In the genomic region with DNA sequence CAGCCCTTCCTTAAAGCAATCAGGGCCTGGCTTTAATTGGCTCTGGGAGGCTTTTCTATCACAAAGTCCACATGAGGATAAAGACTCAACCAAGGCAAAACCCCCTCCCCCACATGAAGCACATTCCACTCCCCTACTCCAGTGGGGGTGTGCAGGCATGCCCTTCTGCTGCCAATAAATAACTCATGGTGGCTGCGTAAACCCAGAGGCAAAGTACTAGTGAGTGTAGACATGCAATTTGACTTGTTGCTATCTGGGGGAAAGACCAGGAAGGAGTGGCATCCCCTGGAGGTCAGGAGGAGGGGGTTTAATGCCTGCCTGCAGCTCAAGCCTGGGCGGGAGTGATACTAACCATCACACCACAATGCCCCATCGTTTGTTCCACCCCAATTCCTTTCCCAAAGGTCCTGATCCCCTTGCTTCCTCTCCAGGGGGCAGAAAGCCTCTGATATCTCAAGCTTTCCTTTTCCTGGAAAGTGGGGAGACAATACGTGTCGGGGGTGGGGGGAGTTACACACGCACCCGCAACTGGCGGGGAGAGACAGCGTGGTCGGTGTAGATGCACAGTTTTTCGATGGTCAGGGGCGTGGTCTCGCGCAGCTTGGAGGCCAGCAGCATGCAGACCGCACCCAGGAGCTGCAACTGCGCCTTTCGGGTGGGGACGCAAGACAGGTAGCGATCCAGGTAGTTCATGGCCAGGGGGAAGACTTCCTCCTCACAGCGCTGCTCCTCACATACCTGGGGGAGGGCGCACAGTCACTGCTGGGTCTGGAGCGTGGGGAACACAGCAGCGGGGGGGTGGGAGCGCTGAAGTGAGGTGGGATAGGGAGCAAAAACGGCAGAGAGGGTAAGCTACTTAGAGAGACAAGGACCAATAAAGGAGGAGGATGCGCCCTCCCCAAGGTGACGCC, we compare ENCODE assay signal across 8 cellular contexts. TPM values are rescaled to one million over a fixed set of nuclear protein-coding genes. Genes with fewer than 3 reads are reported as not detected.
DNase-seq lines count a peak whose midpoint lies in the region; FAIRE-seq and TF ChIP-seq lines count a peak whose summit lies in the region.

No MANE protein-coding gene starts in this region.

- H4K20me1 ChIP-seq in DOHH2 (ENCODE audit: control insufficient read depth, insufficient read depth, low read depth, low read length) = peaks cover 3% of the 10 kb centered on the region; the same call in 1 of the 2 replicates

- peak overlapping the region; percentile 95 for H3K4me3 ChIP-seq in DOHH2 (ENCODE audit: low read length)
- H3K4me3 ChIP-seq in iPS-20b (ENCODE audit: low read length) = peak overlapping the region; percentile 85
- H3K4me3 ChIP-seq in small intestine (ENCODE audit: low read depth in 1 of 2, low read length in 2 of 2) = peak overlapping the region; percentile 66 to 76

- peaks cover 60% of the 10 kb centered on the region for H3K4me1 Mint-ChIP-seq in activated naive CD8-positive, alpha-beta T cell treated with anti-CD3 and anti-CD28 coated beads for 36 hours

- no peak for TF ChIP-seq CTCF in DOHH2 (IDR thresholded peaks at IDR 0.05; ENCODE audit: low read depth, low read length, poor library complexity, severe bottlenecking)

- FAIRE-seq in small intestine (lab: Jason Lieb, UNC) = no peak
- FAIRE-seq in GM19239 (lab: Jason Lieb, UNC) = no peak

- H3K9me3 ChIP-seq in DOHH2 (ENCODE audit: control insufficient read depth, insufficient read depth, low read length) (no peaks in the 10 kb centered on the region), iPS-20b (ENCODE audit: insufficient read depth, low read depth, low read length) (no peaks in the 10 kb centered on the region), small intestine (ENCODE audit: control insufficient read depth, low read depth) (no peaks in the 10 kb centered on the region)

- H3K27me3 ChIP-seq in DOHH2 (ENCODE audit: control insufficient read depth, low read length) = no peaks in the 10 kb centered on the region
- peaks cover 13% of the 10 kb centered on the region; the same call in 1 of the 2 replicates for H3K27me3 ChIP-seq in iPS-20b (ENCODE audit: insufficient read depth, low read length)
- H3K27me3 ChIP-seq in small intestine (ENCODE audit: control insufficient read depth in 2 of 2, insufficient read depth in 2 of 2, low read length in 2 of 2) = no peaks in the 10 kb centered on the region

- peak; percentile 37 for DNase-seq in NCI-H748 treated with DMSO at 0.1 percent for 48 hours (lab: John Stamatoyannopoulos, UW)
- DNase-seq in activated naive CD8-positive, alpha-beta T cell treated with anti-CD3 and anti-CD28 coated beads for 36 hours = peak; percentile 72
- DNase-seq in small intestine = peak; percentile 86
- no peak for DNase-seq in superior temporal gyrus (ENCODE audit: extremely low spot score)
- DNase-seq in GM19239 (ENCODE audit: insufficient read length, low spot score) = no peak
- no peak for DNase-seq in medulla oblongata (ENCODE audit: extremely low spot score)

- H3K9me3 Mint-ChIP-seq in activated naive CD8-positive, alpha-beta T cell treated with anti-CD3 and anti-CD28 coated beads for 36 hours = no peaks in the 10 kb centered on the region

- peaks cover 71% of the 10 kb centered on the region for H3K79me2 ChIP-seq in DOHH2 (ENCODE audit: control insufficient read depth, low read length)

- H3F3A ChIP-seq in DOHH2 (ENCODE audit: control insufficient read depth, insufficient read depth) = peaks cover 20% of the 10 kb centered on the region

- peak overlapping the region; percentile 86 for H3K27ac ChIP-seq in DOHH2 (ENCODE audit: low read depth, low read length)
- H3K27ac ChIP-seq in iPS-20b (ENCODE audit: low read length) = no peak overlapping the region
- peak overlapping the region; percentile 81 to 90 for H3K27ac ChIP-seq in small intestine (ENCODE audit: low read depth in 1 of 2, low read length in 1 of 2)

- H3K36me3 ChIP-seq in DOHH2 (ENCODE audit: control insufficient read depth, low read length) (peaks cover 64% of the 10 kb centered on the region), iPS-20b (ENCODE audit: insufficient read depth, low read depth, low read length) (peaks cover 16% of the 10 kb centered on the region), small intestine (ENCODE audit: control insufficient read depth in 2 of 2, insufficient read depth in 2 of 2, low read length in 2 of 2) (peaks cover 2 to 4% of the 10 kb centered on the region in 2 donors)

- H3K9me2 ChIP-seq in DOHH2 (replicated peaks; ENCODE audit: control insufficient read depth, low read length) = no peaks in the 10 kb centered on the region

- H3K4me2 ChIP-seq in DOHH2 (ENCODE audit: low read length) = peak overlapping the region; percentile 76

- peaks cover 51% of the 10 kb centered on the region for H3K36me3 Mint-ChIP-seq in activated naive CD8-positive, alpha-beta T cell treated with anti-CD3 and anti-CD28 coated beads for 36 hours

- H3K27ac Mint-ChIP-seq in activated naive CD8-positive, alpha-beta T cell treated with anti-CD3 and anti-CD28 coated beads for 36 hours = peak overlapping the region; percentile 92

- no peaks in the 10 kb centered on the region for H3K27me3 Mint-ChIP-seq in activated naive CD8-positive, alpha-beta T cell treated with anti-CD3 and anti-CD28 coated beads for 36 hours

- H3K9ac ChIP-seq in iPS-20b (ENCODE audit: low read depth, low read length) = peak overlapping the region; percentile 73; the same call in 1 of the 2 replicates

- H3K4me3 Mint-ChIP-seq in activated naive CD8-positive, alpha-beta T cell treated with anti-CD3 and anti-CD28 coated beads for 36 hours = peak overlapping the region; percentile 100

- 3 to 6% (median 6%) methylated on average over 27 of the region's 27 CpGs for WGBS in small intestine, 3 donors

- H3K4me1 ChIP-seq in DOHH2 (ENCODE audit: control insufficient read depth, low read length) (peaks cover 62% of the 10 kb centered on the region), iPS-20b (ENCODE audit: insufficient read depth, low read length) (peaks cover 23% of the 10 kb centered on the region), small intestine (ENCODE audit: control insufficient read depth in 2 of 2, insufficient read depth in 1 of 2, low read depth in 1 of 2, low read length in 1 of 2) (peaks cover 7 to 27% of the 10 kb centered on the region in 2 donors)

RNA-seq across cellular contexts. Expression of a gene that starts 1.5 kb away (rescaled TPM):
- 100 to 1,000 TPM; 396 to 403 TPM for total RNA-seq in activated naive CD8-positive, alpha-beta T cell treated with anti-CD3 and anti-CD28 coated beads for 36 hours
- 10 to 100 TPM; 34.0 to 83.0 (median 60.3) TPM for polyA plus RNA-seq in small intestine

RNA-seq across cellular contexts. Expression of a gene that starts 18.8 kb away (rescaled TPM):
- total RNA-seq in activated naive CD8-positive, alpha-beta T cell treated with anti-CD3 and anti-CD28 coated beads for 36 hours = 10 to 100 TPM; 75.7 to 79.1 TPM
- 10 to 100 TPM in 1 of 3 donors, 1 to 10 TPM in 2; 3.8 to 14.6 (median 4.3) TPM for polyA plus RNA-seq in small intestine

RNA-seq across cellular contexts. Expression of a gene that starts 19.2 kb away (rescaled TPM):
- 10 to 100 TPM; 19.8 to 22.3 TPM for total RNA-seq in activated naive CD8-positive, alpha-beta T cell treated with anti-CD3 and anti-CD28 coated beads for 36 hours
- 1 to 10 TPM; 8.1 to 9.2 (median 8.5) TPM for polyA plus RNA-seq in small intestine

RNA-seq across cellular contexts. Expression of a gene that starts 44.9 kb away (rescaled TPM):
- total RNA-seq in activated naive CD8-positive, alpha-beta T cell treated with anti-CD3 and anti-CD28 coated beads for 36 hours = 1 to 10 TPM; 4.4 to 4.5 TPM
- 1 to 10 TPM in 1 of 3 donors, under 1 TPM in 2; 0.27 to 1.1 (median 0.45) TPM for polyA plus RNA-seq in small intestine

Comparison
In these comparisons a context has a peak if more than half of its experiments do, and no peak if none do; other contexts are left out.
1. DNase-seq: peak in NCI-H748 treated with DMSO at 0.1 percent for 48 hours (single experiment), activated naive CD8-positive, alpha-beta T cell treated with anti-CD3 and anti-CD28 coated beads for 36 hours (single experiment) and small intestine (single experiment); none in superior temporal gyrus (single experiment), GM19239 (single experiment) and medulla oblongata (single experiment).
2. Peak in every context shown above with its lines, with median percentiles within 50 percentile points of each other: H3K4me3 ChIP-seq.